9 cellular contexts compared by ENCODE assay signal in genomic region chr4:6663596-6664393, GRCh38. TPM values are rescaled to one million over a fixed set of nuclear protein-coding genes. Genes with fewer than 3 reads are reported as not detected.
DNase-seq lines count a peak whose midpoint lies in the region; ATAC-seq, FAIRE-seq and TF ChIP-seq lines count a peak whose summit lies in the region.
"Had no signal": no experiment of that assay in that cellular context is flagged by ENCODE, and none has a peak within 500 bp of the region (broad histone marks: within the 10 kb centered on the region; RNA-seq: fewer than 3 reads in every experiment).

No MANE protein-coding gene starts in this region.

- H3K4me1 Mint-ChIP-seq in GM23338: no peaks in the 10 kb centered on the region
- H3K4me1 Mint-ChIP-seq in activated CD4-positive, alpha-beta memory T cell treated with anti-CD3 and anti-CD28 coated beads, Interleukin-2, amount 10 ng/mL, durations not matched to agents 7 days and 5 days: peaks cover 5% of the 10 kb centered on the region
- H3K4me1 Mint-ChIP-seq in stimulated activated naive CD8-positive, alpha-beta T cell treated with anti-CD3 and anti-CD28 coated beads, Interleukin-15, amount 100 ng/mL, for 72 hours: peaks cover 12% of the 10 kb centered on the region
- H3K4me1 Mint-ChIP-seq: nephron had no signal

- no peaks in the 10 kb centered on the region for H3K36me3 ChIP-seq in GM23338 (ENCODE audit: insufficient read depth)
- no peaks in the 10 kb centered on the region for H3K36me3 ChIP-seq in kidney (ENCODE audit: control insufficient read depth in 1 of 2, insufficient read depth in 2 of 2, low read length in 2 of 2)

- no peaks in the 10 kb centered on the region for H3K9me2 ChIP-seq in GM23338 (ENCODE audit: insufficient read depth)

- H3K4me2 ChIP-seq in GM23338: peak overlapping the region; percentile 83

- H3K9ac ChIP-seq in kidney (ENCODE audit: low read length in 2 of 2): no peak overlapping the region

- POLR2A ChIA-PET in activated CD4-positive, alpha-beta memory T cell treated with anti-CD3 and anti-CD28 coated beads, Interleukin-2, amount 10 ng/mL, durations not matched to agents 7 days and 5 days (lab: Charles Lee): interaction anchor here (1.0 to 2.8 kb wide), 5 partner anchors 10 to 53 kb away, joined by 3 to 20 read pairs (median 10); partner anchors contain the start of gene MRFAP1

- intact Hi-C loops in kidney (cut with DNase I): no loop called here

- CTCF ChIA-PET in activated CD4-positive, alpha-beta memory T cell treated with anti-CD3 and anti-CD28 coated beads, Interleukin-2, amount 10 ng/mL, durations not matched to agents 7 days and 5 days (lab: Charles Lee): interaction anchor here (1.0 to 1.6 kb wide), 7 partner anchors 9 to 53 kb away, joined by 3 to 6 read pairs (median 4); partner anchors contain the start of gene MRFAP1L1

- ATAC-seq in GM23338: peak; percentile 79
- peak; percentile 31 for ATAC-seq in stimulated activated naive CD8-positive, alpha-beta T cell treated with anti-CD3 and anti-CD28 coated beads, Interleukin-15, amount 100 ng/mL, for 72 hours

- H3K36me3 Mint-ChIP-seq in GM23338 (ENCODE audit: low read depth): no peaks in the 10 kb centered on the region
- no peaks in the 10 kb centered on the region for H3K36me3 Mint-ChIP-seq in activated CD4-positive, alpha-beta memory T cell treated with anti-CD3 and anti-CD28 coated beads, Interleukin-2, amount 10 ng/mL, durations not matched to agents 7 days and 5 days (ENCODE audit: low read depth)

- no peaks in the 10 kb centered on the region for H4K20me1 ChIP-seq in GM23338 (replicated peaks; ENCODE audit: insufficient read depth)

- H3K4me3 ChIP-seq in GM23338 (peak overlapping the region; percentile 58), kidney (ENCODE audit: low read length in 2 of 2) (peak overlapping the region in 1 of 2 donors; percentile 37)

- no peak for TF ChIP-seq CTCF in GM23338 (conservative IDR thresholded peaks at IDR 0.05; ENCODE audit: low read depth in 2 of 2)
- no peak for TF ChIP-seq CTCF in kidney (IDR thresholded peaks at IDR 0.05; ENCODE audit: borderline replicate concordance, extremely low read depth, insufficient read depth)

- H3K27me3 ChIP-seq in GM23338 (ENCODE audit: insufficient read depth): peaks cover 52% of the 10 kb centered on the region

- H2AFZ ChIP-seq in GM23338: peak overlapping the region; percentile 94

- H3K27ac Mint-ChIP-seq in GM23338: no peak overlapping the region
- no peak overlapping the region for H3K27ac Mint-ChIP-seq in activated CD4-positive, alpha-beta memory T cell treated with anti-CD3 and anti-CD28 coated beads, Interleukin-2, amount 10 ng/mL, durations not matched to agents 7 days and 5 days
- peak overlapping the region in 1 of 2 donors; percentile 81 for H3K27ac Mint-ChIP-seq in stimulated activated naive CD8-positive, alpha-beta T cell treated with anti-CD3 and anti-CD28 coated beads, Interleukin-15, amount 100 ng/mL, for 72 hours
- H3K27ac Mint-ChIP-seq: nephron had no signal

- no peaks in the 10 kb centered on the region for H3K79me2 ChIP-seq in GM23338 (replicated peaks; ENCODE audit: insufficient read depth)

- H3K27me3 Mint-ChIP-seq in GM23338 (ENCODE audit: insufficient read depth, low read depth, poor library complexity): peaks cover 33% of the 10 kb centered on the region
- H3K27me3 Mint-ChIP-seq in activated CD4-positive, alpha-beta memory T cell treated with anti-CD3 and anti-CD28 coated beads, Interleukin-2, amount 10 ng/mL, durations not matched to agents 7 days and 5 days: peaks cover 39% of the 10 kb centered on the region
- H3K27me3 Mint-ChIP-seq in stimulated activated naive CD8-positive, alpha-beta T cell treated with anti-CD3 and anti-CD28 coated beads, Interleukin-15, amount 100 ng/mL, for 72 hours: peaks cover 40% of the 10 kb centered on the region

- no peaks in the 10 kb centered on the region for H3K9me3 ChIP-seq in kidney (ENCODE audit: control insufficient read depth in 1 of 2, low read length in 2 of 2)

- H3K4me1 ChIP-seq in GM23338 (ENCODE audit: insufficient read depth) (0 out of 2 replicates have a peak, but pooled peaks cover 7% of the 10 kb centered on the region), kidney (ENCODE audit: control insufficient read depth in 1 of 2, insufficient read depth in 1 of 2, low read depth in 1 of 2, low read length in 2 of 2) (peaks cover 0 to 10% of the 10 kb centered on the region in 2 donors)

- no peak overlapping the region for H3K27ac ChIP-seq in GM23338 (ENCODE audit: low read depth)
- no peak overlapping the region for H3K27ac ChIP-seq in kidney (ENCODE audit: low read depth in 2 of 2, low read length in 2 of 2)

- peak overlapping the region; percentile 49 for H3K4me3 Mint-ChIP-seq in GM23338
- H3K4me3 Mint-ChIP-seq in activated CD4-positive, alpha-beta memory T cell treated with anti-CD3 and anti-CD28 coated beads, Interleukin-2, amount 10 ng/mL, durations not matched to agents 7 days and 5 days: peak overlapping the region; percentile 32
- H3K4me3 Mint-ChIP-seq in stimulated activated naive CD8-positive, alpha-beta T cell treated with anti-CD3 and anti-CD28 coated beads, Interleukin-15, amount 100 ng/mL, for 72 hours: no peak overlapping the region
- H3K4me3 Mint-ChIP-seq: nephron had no signal

- DNase-seq in GM23338 (ENCODE audit: low spot score) (peak; percentile 45), kidney (peak; percentile 73), GOT3 (lab: John Stamatoyannopoulos, UW) (no peak), NCI-H1436 (lab: John Stamatoyannopoulos, UW) (no peak), glomerular visceral epithelial cell (ENCODE audit: extremely low spot score) (no peak)
- no peak for DNase-seq in activated CD4-positive, alpha-beta memory T cell treated with anti-CD3 and anti-CD28 coated beads, Interleukin-2, amount 10 ng/mL, durations not matched to agents 7 days and 5 days
- DNase-seq in stimulated activated naive CD8-positive, alpha-beta T cell treated with anti-CD3 and anti-CD28 coated beads, Interleukin-15, amount 100 ng/mL, for 72 hours: no peak
- DNase-seq: NCI-H146 had no signal

- no peak for FAIRE-seq in kidney (lab: Jason Lieb, UNC)

- no peaks in the 10 kb centered on the region for H3F3A ChIP-seq in GM23338 (replicated peaks; ENCODE audit: low read depth)

- no peaks in the 10 kb centered on the region; the same call in 2 of the 3 replicates for H3K9me3 Mint-ChIP-seq in GM23338
- no peaks in the 10 kb centered on the region for H3K9me3 Mint-ChIP-seq in activated CD4-positive, alpha-beta memory T cell treated with anti-CD3 and anti-CD28 coated beads, Interleukin-2, amount 10 ng/mL, durations not matched to agents 7 days and 5 days
- no peaks in the 10 kb centered on the region for H3K9me3 Mint-ChIP-seq in stimulated activated naive CD8-positive, alpha-beta T cell treated with anti-CD3 and anti-CD28 coated beads, Interleukin-15, amount 100 ng/mL, for 72 hours
- H3K9me3 Mint-ChIP-seq: nephron had no signal

TF ChIP-seq in GM23338, 12 proteins besides CTCF, POLR2A, EP300 and RAD21:
- TF ChIP-seq CREB1 (CRISPR knock-in tag; IDR thresholded peaks at IDR 0.05; ENCODE audit: low read depth) (no peak), STAT1 (IDR thresholded peaks at IDR 0.05; ENCODE audit: unreplicated experiment) (no peak), EZH2 (IDR thresholded peaks at IDR 0.05; ENCODE audit: low read depth, unreplicated experiment) (peak; percentile 20), NANOG (IDR thresholded peaks at IDR 0.05; ENCODE audit: borderline replicate concordance) (no peak), EZH2phosphoT487 (IDR thresholded peaks at IDR 0.05; ENCODE audit: unreplicated experiment) (no peak)

RNA-seq across cellular contexts. Expression of gene MRFAP1, which starts 23.3 kb away (rescaled TPM):
- total RNA-seq in GM23338 (2014; rRNA removed; shearing (Covaris generic)): 154 and 168 TPM in 2 replicates
- polyA plus RNA-seq in GM23338 (2016; fragmentation: Nextera tagmentation; extraction: Ambion mirVana) (272 and 288 TPM in 2 replicates), kidney (ENCODE audit: insufficient read depth, low read depth, low replicate concordance) (406 TPM)
- 100 to 1,000 TPM; 142 to 144 TPM for total RNA-seq in activated CD4-positive, alpha-beta memory T cell treated with anti-CD3 and anti-CD28 coated beads, Interleukin-2, amount 10 ng/mL, durations not matched to agents 7 days and 5 days
- 264 TPM for total RNA-seq in kidney

RNA-seq across cellular contexts. Expression of gene S100P, which starts 29.9 kb away (rescaled TPM):
- 0.43 TPM in 1 of 2 replicates, not detected in the other for total RNA-seq in GM23338 (2014; rRNA removed; shearing (Covaris generic))
- polyA plus RNA-seq in GM23338 (2016; fragmentation: Nextera tagmentation; extraction: Ambion mirVana) (0.32 TPM in 1 of 2 replicates, not detected in the other), kidney (ENCODE audit: insufficient read depth, low read depth, low replicate concordance) (not detected)
- total RNA-seq in activated CD4-positive, alpha-beta memory T cell treated with anti-CD3 and anti-CD28 coated beads, Interleukin-2, amount 10 ng/mL, durations not matched to agents 7 days and 5 days: 100 to 1,000 TPM; 165 to 176 TPM
- total RNA-seq in kidney: not detected

RNA-seq across cellular contexts. Expression of gene MRFAP1L1, which starts 45.9 kb away (rescaled TPM):
- total RNA-seq in GM23338 (2014; rRNA removed; shearing (Covaris generic)): 58.2 and 61.6 TPM in 2 replicates
- 63.4 and 73.8 TPM in 2 replicates for polyA plus RNA-seq in GM23338 (2016; fragmentation: Nextera tagmentation; extraction: Ambion mirVana)
- 10 to 100 TPM; 81.9 to 83.1 TPM for total RNA-seq in activated CD4-positive, alpha-beta memory T cell treated with anti-CD3 and anti-CD28 coated beads, Interleukin-2, amount 10 ng/mL, durations not matched to agents 7 days and 5 days
- 57.1 TPM for total RNA-seq in kidney
- polyA plus RNA-seq in kidney (ENCODE audit: insufficient read depth, low read depth, low replicate concordance): 69.1 TPM

RNA-seq across cellular contexts. Expression of gene BLOC1S4, which starts 52.2 kb away (rescaled TPM):
- 33.7 and 35.2 TPM in 2 replicates for total RNA-seq in GM23338 (2014; rRNA removed; shearing (Covaris generic))
- polyA plus RNA-seq in GM23338 (2016; fragmentation: Nextera tagmentation; extraction: Ambion mirVana) (23.9 and 26.5 TPM in 2 replicates), kidney (ENCODE audit: insufficient read depth, low read depth, low replicate concordance) (12.3 TPM)
- 10 to 100 TPM; 22.9 to 23.2 TPM for total RNA-seq in activated CD4-positive, alpha-beta memory T cell treated with anti-CD3 and anti-CD28 coated beads, Interleukin-2, amount 10 ng/mL, durations not matched to agents 7 days and 5 days
- total RNA-seq in kidney: 14.2 TPM

Comparison
In these comparisons a context has a peak if more than half of its experiments do, and no peak if none do; other contexts are left out.
1. DNase-seq: peak in GM23338 (single experiment) and kidney (single experiment); none in activated CD4-positive, alpha-beta memory T cell treated with anti-CD3 and anti-CD28 coated beads, Interleukin-2, amount 10 ng/mL, durations not matched to agents 7 days and 5 days (single experiment), stimulated activated naive CD8-positive, alpha-beta T cell treated with anti-CD3 and anti-CD28 coated beads, Interleukin-15, amount 100 ng/mL, for 72 hours (0 of 2), GOT3 (single experiment), NCI-H1436 (single experiment) and glomerular visceral epithelial cell (single experiment).
2. H3K4me3 Mint-ChIP-seq: peak in GM23338 (single experiment) and activated CD4-positive, alpha-beta memory T cell treated with anti-CD3 and anti-CD28 coated beads, Interleukin-2, amount 10 ng/mL, durations not matched to agents 7 days and 5 days (single experiment); none in stimulated activated naive CD8-positive, alpha-beta T cell treated with anti-CD3 and anti-CD28 coated beads, Interleukin-15, amount 100 ng/mL, for 72 hours (0 of 2).
3. RNA of gene S100P, which starts 29.9 kb away (total RNA-seq): 165 to 176 TPM in activated CD4-positive, alpha-beta memory T cell treated with anti-CD3 and anti-CD28 coated beads, Interleukin-2, amount 10 ng/mL, durations not matched to agents 7 days and 5 days; not detected in kidney (single experiment) and 0.43 TPM in GM23338; every median in the first group is over 10 times any median in the second.